1 cellular context compared by ENCODE assay signal in genomic region chr1:117656202-117656641, GRCh38.
TF ChIP-seq lines count a peak whose summit lies in the region.

No MANE protein-coding gene starts in this region.

TF ChIP-seq in HepG2, 621 proteins besides CTCF, POLR2A, EP300 and RAD21:
- TF ChIP-seq FOXP1 (IDR thresholded peaks at IDR 0.05) (no peak), FOXP1 (CRISPR knock-in tag; IDR thresholded peaks at IDR 0.05) (peak; percentile 7; the same call in 1 of the 2 replicates), TCF7 (IDR thresholded peaks at IDR 0.05; ENCODE audit: low read depth) (peak; percentile 35; the same call in 1 of the 2 replicates), ZNF770 (CRISPR knock-in tag; IDR thresholded peaks at IDR 0.05) (no peak), HNF1A (IDR thresholded peaks at IDR 0.05; ENCODE audit: low read depth) (no peak), HNF1A (CRISPR knock-in tag; IDR thresholded peaks at IDR 0.05; ENCODE audit: borderline replicate concordance) (no peak), ZNF414 (CRISPR knock-in tag; IDR thresholded peaks at IDR 0.05) (no peak), HMGXB3 (CRISPR knock-in tag; IDR thresholded peaks at IDR 0.05; ENCODE audit: borderline replicate concordance) (no peak), ZNF343 (CRISPR knock-in tag; IDR thresholded peaks at IDR 0.05) (no peak), ZNF788 (CRISPR knock-in tag; IDR thresholded peaks at IDR 0.05; ENCODE audit: borderline replicate concordance) (no peak), ATRX (CRISPR knock-in tag; IDR thresholded peaks at IDR 0.05; ENCODE audit: borderline replicate concordance) (no peak), FOXA3 (CRISPR knock-in tag; IDR thresholded peaks at IDR 0.05) (0 out of 2 replicates have a peak, but pooled peaks have one; percentile 14), ZNF773 (CRISPR knock-in tag; IDR thresholded peaks at IDR 0.05; ENCODE audit: borderline replicate concordance) (no peak), ISX (CRISPR knock-in tag; conservative IDR thresholded peaks at IDR 0.05) (no peak), ZBTB21 (CRISPR knock-in tag; IDR thresholded peaks at IDR 0.05) (no peak), RXRB (CRISPR knock-in tag; IDR thresholded peaks at IDR 0.05; ENCODE audit: borderline replicate concordance) (no peak), ARNTL (CRISPR knock-in tag; IDR thresholded peaks at IDR 0.05) (no peak), YEATS2 (CRISPR knock-in tag; IDR thresholded peaks at IDR 0.05; ENCODE audit: borderline replicate concordance) (no peak), ZBTB2 (CRISPR knock-in tag; IDR thresholded peaks at IDR 0.05; ENCODE audit: low read depth) (no peak), ZXDC (CRISPR knock-in tag; IDR thresholded peaks at IDR 0.05) (no peak), PATZ1 (CRISPR knock-in tag; IDR thresholded peaks at IDR 0.05) (0 out of 2 replicates have a peak, but pooled peaks have one; percentile 19)
